10 cellular contexts compared by ENCODE assay signal in the genomic region with DNA sequence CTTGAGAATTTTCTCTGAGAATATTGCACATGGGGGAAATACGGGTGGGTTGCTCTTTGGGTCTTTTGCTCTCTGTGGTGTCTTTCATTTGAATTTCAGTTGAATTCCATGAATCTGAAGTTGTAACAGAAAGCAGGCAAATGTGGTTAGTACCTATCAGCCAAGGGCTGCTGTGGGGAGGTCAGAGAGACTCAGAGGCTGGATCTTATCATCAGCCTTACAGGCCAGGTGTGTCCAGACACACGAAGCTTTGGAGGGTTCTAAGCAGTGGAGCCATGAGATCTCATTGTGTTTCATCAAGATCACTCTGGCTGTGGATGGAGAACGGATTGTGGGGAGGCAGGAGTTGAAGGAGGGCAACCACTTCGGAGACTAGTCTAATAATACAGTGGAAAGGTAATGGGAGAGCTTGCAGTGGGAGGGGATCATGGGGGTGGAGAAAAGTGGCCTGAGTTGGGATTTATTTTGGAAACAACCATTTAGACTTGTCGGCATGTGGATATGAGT.
"Had no signal": no experiment of that assay in that cellular context is flagged by ENCODE, and none has a peak within 500 bp of the region (broad histone marks: within the 10 kb centered on the region; RNA-seq: fewer than 3 reads in every experiment).

No MANE protein-coding gene starts in this region.

- H2AFZ ChIP-seq: GM23338 had no signal

- H3K4me2 ChIP-seq: GM23338, KMS-11 had no signal

- H3K4me3 ChIP-seq: GM23338 had no signal

- DNase-seq: H9, HCEC 1CT, HFFc6, Karpas-422, KBM-7 had no signal

- ATAC-seq: GM23338, HepG2 had no signal

- H3K27ac ChIP-seq: KMS-11 had no signal

- FAIRE-seq: H1, H54, HepG2 had no signal

- H3K9ac ChIP-seq: KMS-11 had no signal
